In genomic region chr5:57816108-57816507, GRCh38 we compare ENCODE assay signal across 11 cellular contexts.
DNase-seq lines count a peak whose midpoint lies in the region; ATAC-seq and TF ChIP-seq lines count a peak whose summit lies in the region.
"Had no signal": no experiment of that assay in that cellular context is flagged by ENCODE, and none has a peak within 500 bp of the region (broad histone marks: within the 10 kb centered on the region; RNA-seq: fewer than 3 reads in every experiment).

No MANE protein-coding gene starts in this region.

- DNase-seq in Calu3 (peak; percentile 11), LHCN-M2 (ENCODE audit: low read depth) (peak; percentile 97), cardiac fibroblast (ENCODE audit: low read depth in 2 of 2) (peak; percentile 89 to 98), kidney tubule cell (ENCODE audit: low spot score) (peak; percentile 99), vagina (ENCODE audit: extremely low spot score in 2 of 2) (no peak), COR-L47 (lab: John Stamatoyannopoulos, UW) (no peak)
- DNase-seq: anterior cingulate cortex; DMS53; NK-92 treated with Interleukin-12 subunit alpha and Interleukin-12 subunit beta, amount 100 ng/mL, for 24 hours had no signal

- H3K4me3 Mint-ChIP-seq in Calu3 (ENCODE audit: low read depth, unreplicated experiment), result no peak overlapping the region

- no peak overlapping the region for H3K4me3 ChIP-seq in cardiac fibroblast (replicated peaks in 1 of 2; ENCODE audit: low read depth in 2 of 2, low read length in 2 of 2)
- H3K4me3 ChIP-seq in vagina, result no peak overlapping the region

- no peaks in the 10 kb centered on the region for H3K27me3 Mint-ChIP-seq in Calu3 (ENCODE audit: unreplicated experiment)

- no peak overlapping the region for H3K27ac ChIP-seq in vagina

- no peaks in the 10 kb centered on the region for H3K27me3 ChIP-seq in vagina

- peaks cover 25% of the 10 kb centered on the region for H3K4me1 Mint-ChIP-seq in Calu3 (ENCODE audit: low read depth, unreplicated experiment)

- no peaks in the 10 kb centered on the region for H3K36me3 ChIP-seq in vagina

- H3K9me3 ChIP-seq in vagina, result no peaks in the 10 kb centered on the region

- no peak for TF ChIP-seq POLR2A in vagina (IDR thresholded peaks at IDR 0.05)

- no peak for TF ChIP-seq CTCF in Calu3 (IDR thresholded peaks at IDR 0.05; ENCODE audit: unreplicated experiment)
- no peak for TF ChIP-seq CTCF in cardiac fibroblast (IDR thresholded peaks at IDR 0.05; ENCODE audit: low read depth, low read length)
- TF ChIP-seq CTCF in vagina (IDR thresholded peaks at IDR 0.05), result no peak

- intact Hi-C loops in Calu3 (cut with micrococcal nuclease; ENCODE audit: unreplicated experiment) (no loop called here), vagina (cut with DNase I) (no loop called here)

- H3K4me1 ChIP-seq in vagina, result peaks cover 11% of the 10 kb centered on the region

- peak overlapping the region; percentile 76 for H3K27ac Mint-ChIP-seq in Calu3 (ENCODE audit: unreplicated experiment)

- BruUV-seq in Calu3 (replicated peaks; lab: Mats Ljungman, UMichigan), result no TSS peak

- CTCF ChIA-PET in Calu3 (lab: Charles Lee), result interaction anchor here (0.6 to 1.3 kb wide), 4 partner anchors 37 to 448 kb away, joined by 3 to 5 read pairs (median 4); no protein-coding TSS in a partner anchor

- ATAC-seq in HG02610 (IDR thresholded peaks at IDR 0.05; ENCODE audit: unreplicated experiment) (no peak), HG03521 (IDR thresholded peaks at IDR 0.05; ENCODE audit: unreplicated experiment) (no peak)

- H3K36me3 Mint-ChIP-seq in Calu3 (ENCODE audit: insufficient read depth, unreplicated experiment), result peaks cover 5% of the 10 kb centered on the region

- no peaks in the 10 kb centered on the region for H3K9me3 Mint-ChIP-seq in Calu3 (ENCODE audit: low read depth, unreplicated experiment)

Comparison
In these comparisons a context has a peak if more than half of its experiments do, and no peak if none do; other contexts are left out.
1. DNase-seq: peak in Calu3 (single experiment), LHCN-M2 (single experiment), cardiac fibroblast (2 of 2) and kidney tubule cell (single experiment); none in vagina (0 of 2) and COR-L47 (single experiment).